In the genomic region with DNA sequence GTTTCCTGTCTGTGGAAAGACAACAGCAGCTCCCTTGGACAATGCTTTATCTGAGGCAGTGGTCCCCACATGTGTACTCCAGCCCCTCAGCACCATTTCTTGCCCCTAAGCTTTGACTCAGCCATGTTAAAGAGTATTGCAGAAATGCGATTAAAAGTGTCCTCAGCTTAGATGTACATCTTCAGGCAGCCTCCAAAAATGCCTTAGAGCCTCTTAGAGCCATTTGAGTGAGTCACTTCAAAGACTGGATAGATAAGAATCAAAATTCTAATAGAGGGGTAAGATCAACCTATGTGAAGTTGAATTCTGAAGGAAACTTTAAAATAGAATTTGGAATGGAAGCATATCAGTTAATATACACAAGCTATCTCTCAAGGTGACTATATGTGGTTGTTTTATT, we compare ENCODE assay signal across 24 cellular contexts.
"Had no signal": no experiment of that assay in that cellular context is flagged by ENCODE, and none has a peak within 500 bp of the region (broad histone marks: within the 10 kb centered on the region; RNA-seq: fewer than 3 reads in every experiment).

No MANE protein-coding gene starts in this region.

- H3K9me3 Mint-ChIP-seq: activated CD4-positive, alpha-beta memory T cell treated with anti-CD3 and anti-CD28 coated beads for 36 hours; naive thymus-derived CD8-positive, alpha-beta T cell had no signal

- H3K4me3 Mint-ChIP-seq: activated CD4-positive, alpha-beta memory T cell treated with anti-CD3 and anti-CD28 coated beads for 36 hours; activated CD8-positive, alpha-beta memory T cell treated with anti-CD3 and anti-CD28 coated beads, Interleukin-2, amount 10 ng/mL, durations not matched to agents 7 days and 5 days; naive thymus-derived CD8-positive, alpha-beta T cell had no signal

- ATAC-seq: activated CD8-positive, alpha-beta memory T cell treated with anti-CD3 and anti-CD28 coated beads, Interleukin-2, amount 10 ng/mL, durations not matched to agents 7 days and 5 days; gastrocnemius medialis; heart left ventricle; left lobe of liver; naive thymus-derived CD8-positive, alpha-beta T cell had no signal

- H3K27me3 ChIP-seq: gastrocnemius medialis, heart left ventricle, neutrophil, right atrium auricular region, suprapubic skin, upper lobe of left lung had no signal

- H3K4me1 ChIP-seq: gastrocnemius medialis, heart left ventricle, right atrium auricular region, suprapubic skin, upper lobe of left lung had no signal

- H3K36me3 ChIP-seq: gastrocnemius medialis, heart left ventricle, neutrophil, right atrium auricular region, suprapubic skin, upper lobe of left lung had no signal

- DNase-seq: activated CD4-positive, alpha-beta memory T cell treated with anti-CD3 and anti-CD28 coated beads for 36 hours; activated CD4-positive, alpha-beta T cell treated with anti-CD3 and anti-CD28 coated beads for 1 hour; activated CD8-positive, alpha-beta memory T cell treated with anti-CD3 and anti-CD28 coated beads, Interleukin-2, amount 10 ng/mL, durations not matched to agents 7 days and 5 days; activated effector memory CD4-positive, alpha-beta T cell treated with Interleukin-2 at 50 U/mL for 16 hours; activated naive CD4-positive, alpha-beta T cell treated with anti-CD3 and anti-CD28 coated beads, Interleukin-2, amount 50 U/mL, for 16 hours; activated T-cell treated with anti-CD3 and anti-CD28 coated beads, Interleukin-2, amount 50 U/mL, for 1 hour; caudate nucleus; gastrocnemius medialis; heart left ventricle; naive thymus-derived CD8-positive, alpha-beta T cell; stimulated activated CD4-positive, alpha-beta T cell treated with anti-CD3 and anti-CD28 coated beads, Interleukin-4, amount 100 ng/mL, for 24 hours; stimulated activated naive CD4-positive, alpha-beta T cell treated with Interleukin-2 at 50 U/mL for 16 hours; T-helper 1 cell; upper lobe of left lung had no signal

- H3K27ac Mint-ChIP-seq: activated CD4-positive, alpha-beta memory T cell treated with anti-CD3 and anti-CD28 coated beads for 36 hours; activated CD8-positive, alpha-beta memory T cell treated with anti-CD3 and anti-CD28 coated beads, Interleukin-2, amount 10 ng/mL, durations not matched to agents 7 days and 5 days had no signal

- H3K27ac ChIP-seq: coronary artery, gastrocnemius medialis, heart left ventricle, neutrophil, right atrium auricular region, suprapubic skin, upper lobe of left lung, VCaP had no signal

- H3K9me3 ChIP-seq: gastrocnemius medialis, heart left ventricle, mucosa of descending colon, neutrophil, right atrium auricular region, suprapubic skin, upper lobe of left lung had no signal

- H3K27me3 Mint-ChIP-seq: naive thymus-derived CD8-positive, alpha-beta T cell; progenitor cell of endocrine pancreas had no signal

- H3K36me3 Mint-ChIP-seq: activated CD4-positive, alpha-beta memory T cell treated with anti-CD3 and anti-CD28 coated beads for 36 hours had no signal

- FAIRE-seq: islet of Langerhans, small intestine had no signal

- H3K4me3 ChIP-seq: coronary artery, gastrocnemius medialis, heart left ventricle, mucosa of descending colon, right atrium auricular region, suprapubic skin, upper lobe of left lung had no signal
